In the genomic region with DNA sequence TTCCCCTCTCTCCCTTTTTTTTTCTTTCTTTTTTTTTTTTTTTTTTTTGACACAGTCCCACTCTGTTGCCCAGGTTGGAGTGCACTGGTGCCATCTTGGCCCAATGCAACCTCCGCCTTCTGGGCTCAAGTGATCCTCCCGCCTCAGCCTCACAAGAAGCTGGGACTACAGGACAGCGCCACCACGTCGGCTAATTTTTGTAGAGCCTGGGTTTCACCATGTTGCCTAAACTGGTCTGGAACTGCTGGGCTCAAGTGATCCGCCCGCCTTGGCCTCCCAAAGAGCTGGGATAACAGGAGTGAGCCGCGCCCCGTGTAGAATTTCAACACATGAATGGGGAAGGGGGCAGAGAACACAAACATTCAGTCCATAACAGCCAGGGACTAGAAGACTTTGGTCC, we compare ENCODE assay signal across 7 cellular contexts.
"Had no signal": no experiment of that assay in that cellular context is flagged by ENCODE, and none has a peak within 500 bp of the region (broad histone marks: within the 10 kb centered on the region; RNA-seq: fewer than 3 reads in every experiment).

No MANE protein-coding gene starts in this region.

- FAIRE-seq: H54, HepG2 had no signal

- H3K9me3 ChIP-seq: HAP-1 had no signal

- DNase-seq: GOT3, KBM-7 had no signal

- ATAC-seq: HepG2 had no signal

- H3K36me3 Mint-ChIP-seq: IgD-negative memory B cell had no signal

- H3K27me3 Mint-ChIP-seq: IgD-negative memory B cell had no signal

- H3K9me3 Mint-ChIP-seq: IgD-negative memory B cell had no signal

- H3K27ac ChIP-seq: HL-60 had no signal

- H3K36me3 ChIP-seq: HAP-1 had no signal

- H3K4me3 ChIP-seq: HAP-1 had no signal
